8 cellular contexts compared by ENCODE assay signal in the genomic region with DNA sequence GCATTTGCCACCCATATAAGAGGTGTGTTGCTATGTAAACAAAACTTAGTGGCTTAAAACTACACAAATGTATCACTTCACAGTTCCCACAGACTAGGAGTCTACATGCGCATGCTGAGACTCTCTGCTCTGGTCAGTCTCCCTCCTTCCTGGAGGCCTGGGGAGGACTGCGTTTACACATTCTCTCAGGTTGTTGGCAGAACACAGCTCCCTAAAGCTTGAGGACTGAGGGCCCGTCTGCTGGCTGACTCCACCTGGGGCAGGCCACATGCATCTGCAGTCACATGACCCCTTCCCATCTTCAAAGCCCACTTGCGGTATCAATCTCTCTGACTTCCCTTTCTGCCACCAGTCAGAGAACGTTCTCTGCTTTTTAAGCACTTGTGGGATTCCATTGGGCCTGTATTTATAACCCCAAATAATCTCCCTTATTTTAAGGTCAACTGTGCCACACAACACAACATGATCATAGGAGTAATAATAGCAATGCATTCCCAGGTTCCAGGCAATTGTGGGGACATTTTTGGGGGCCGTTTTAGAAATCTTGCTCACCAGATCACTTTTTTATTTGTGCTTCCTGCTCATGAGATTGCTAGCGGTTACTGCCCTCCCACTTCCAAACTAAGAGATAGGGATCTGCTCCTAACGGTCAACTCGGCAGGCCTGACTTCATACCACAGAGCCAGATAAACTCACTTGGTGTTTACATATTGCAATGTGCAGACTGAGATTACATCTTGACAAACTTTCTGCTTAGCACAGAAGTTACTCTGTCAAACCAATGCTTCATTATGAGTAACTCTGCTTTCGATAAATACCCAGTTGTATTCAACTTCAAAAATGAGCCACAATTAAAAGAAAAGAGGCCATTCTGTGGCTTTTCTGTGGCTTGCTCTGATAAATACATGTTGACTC.
DNase-seq lines count a peak whose midpoint lies in the region; ATAC-seq and TF ChIP-seq lines count a peak whose summit lies in the region.

No MANE protein-coding gene starts in this region.

- H3K4me3 ChIP-seq in OCI-LY1 (ENCODE audit: low read depth, low read length, poor library complexity, severe bottlenecking) = no peak overlapping the region

- no peak for TF ChIP-seq CTCF in OCI-LY1 (IDR thresholded peaks at IDR 0.05; ENCODE audit: low read length)

- no peak overlapping the region for H3K9ac ChIP-seq in OCI-LY1 (ENCODE audit: low read length)

- H3K9me2 ChIP-seq in OCI-LY1 (ENCODE audit: low read depth, low read length) = no peaks in the 10 kb centered on the region

- peak overlapping the region; percentile 18 for H3K4me3 Mint-ChIP-seq in stimulated activated memory B cell treated with anti-CD40 and anti-IgM and Interleukin-4, amounts not matched to agents 10 μg/mL and 1 μg/mL and 100 μg/mL, for 72 hours

- H3K36me3 ChIP-seq in OCI-LY1 (ENCODE audit: insufficient read depth, low read length) = no peaks in the 10 kb centered on the region

- H3K4me1 Mint-ChIP-seq in stimulated activated memory B cell treated with anti-CD40 and anti-IgM and Interleukin-4, amounts not matched to agents 10 μg/mL and 1 μg/mL and 100 μg/mL, for 72 hours = peaks cover 67% of the 10 kb centered on the region

- peak; percentile 88 for ATAC-seq in stimulated activated memory B cell treated with anti-CD40 and anti-IgM and Interleukin-4, amounts not matched to agents 10 μg/mL and 1 μg/mL and 100 μg/mL, for 72 hours
- ATAC-seq in HG02973 (IDR thresholded peaks at IDR 0.05; ENCODE audit: unreplicated experiment) = no peak

- no peaks in the 10 kb centered on the region for H4K20me1 ChIP-seq in OCI-LY1 (ENCODE audit: insufficient read depth, low read length)

- H3K79me2 ChIP-seq in OCI-LY1 (ENCODE audit: insufficient read depth, low read length) = no peaks in the 10 kb centered on the region

- H3F3A ChIP-seq in OCI-LY1 (ENCODE audit: insufficient read depth, low read length) = no peaks in the 10 kb centered on the region

- peak overlapping the region; percentile 33; the same call in 1 of the 2 replicates for H3K4me2 ChIP-seq in OCI-LY1 (ENCODE audit: low read length)

- peak overlapping the region; percentile 80 for H3K27ac Mint-ChIP-seq in stimulated activated memory B cell treated with anti-CD40 and anti-IgM and Interleukin-4, amounts not matched to agents 10 μg/mL and 1 μg/mL and 100 μg/mL, for 72 hours

- peak overlapping the region; percentile 69 for H3K27ac ChIP-seq in OCI-LY1 (ENCODE audit: low read depth, low read length, poor library complexity, severe bottlenecking)

- H3K4me1 ChIP-seq in OCI-LY1 (ENCODE audit: insufficient read depth, low read length, severe bottlenecking) = peaks cover 26% of the 10 kb centered on the region

- H3K36me3 Mint-ChIP-seq in stimulated activated memory B cell treated with anti-CD40 and anti-IgM and Interleukin-4, amounts not matched to agents 10 μg/mL and 1 μg/mL and 100 μg/mL, for 72 hours = peaks cover 22% of the 10 kb centered on the region

- H3K9me3 ChIP-seq in OCI-LY1 (ENCODE audit: low read length) = no peaks in the 10 kb centered on the region

- peaks cover 2% of the 10 kb centered on the region for H3K9me3 Mint-ChIP-seq in stimulated activated memory B cell treated with anti-CD40 and anti-IgM and Interleukin-4, amounts not matched to agents 10 μg/mL and 1 μg/mL and 100 μg/mL, for 72 hours

- no peaks in the 10 kb centered on the region for H3K27me3 Mint-ChIP-seq in stimulated activated memory B cell treated with anti-CD40 and anti-IgM and Interleukin-4, amounts not matched to agents 10 μg/mL and 1 μg/mL and 100 μg/mL, for 72 hours

- no peak overlapping the region for H2AFZ ChIP-seq in OCI-LY1 (ENCODE audit: low read length)

- DNase-seq in EH (ENCODE audit: low read depth) (peak; percentile 80), inferior parietal cortex (ENCODE audit: extremely low spot score) (peak; percentile 62), SHP77 treated with DMSO at 0.1 percent for 48 hours (lab: John Stamatoyannopoulos, UW) (no peak), HCEC 1CT (no peak)
- DNase-seq in activated naive CD4-positive, alpha-beta T cell treated with anti-CD3 and anti-CD28 coated beads, Interleukin-2, amount 50 U/mL, for 16 hours = peak; percentile 51

- H3K27me3 ChIP-seq in OCI-LY1 (ENCODE audit: insufficient read depth, low read length) = no peaks in the 10 kb centered on the region

Comparison
In these comparisons a context has a peak if more than half of its experiments do, and no peak if none do; other contexts are left out.
1. DNase-seq: peak in EH (single experiment), activated naive CD4-positive, alpha-beta T cell treated with anti-CD3 and anti-CD28 coated beads, Interleukin-2, amount 50 U/mL, for 16 hours (single experiment) and inferior parietal cortex (single experiment); none in SHP77 treated with DMSO at 0.1 percent for 48 hours (single experiment) and HCEC 1CT (single experiment).